ENCODE assay signal across 16 cellular contexts in genomic region chr14:76337619-76338545, GRCh38. TPM values are rescaled to one million over a fixed set of nuclear protein-coding genes. Genes with fewer than 3 reads are reported as not detected.
A peak's percentile ranks its signal among the peaks of the same experiment; 100 is the strongest.
DNase-seq lines count a peak whose midpoint lies in the region; ATAC-seq and TF ChIP-seq lines count a peak whose summit lies in the region.
"Had no signal": no experiment of that assay in that cellular context is flagged by ENCODE, and none has a peak within 500 bp of the region (broad histone marks: within the 10 kb centered on the region; RNA-seq: fewer than 3 reads in every experiment).

No MANE protein-coding gene starts in this region.

- DNase-seq in cardiac septum (ENCODE audit: low spot score) (peak; percentile 53), heart left ventricle (no peak), PC-9 (no peak), fibroblast of mammary gland (ENCODE audit: low read depth) (peak; percentile 12), NCI-H1105 (lab: John Stamatoyannopoulos, UW) (no peak), left colon (no peak)
- no peak for DNase-seq in activated T-cell treated with anti-CD3 and anti-CD28 coated beads, Interleukin-2, amount 50 U/mL, for 72 hours
- DNase-seq in NK-92 treated with Interleukin-12 subunit alpha and Interleukin-12 subunit beta, amount 100 ng/mL, for 24 hours (lab: John Stamatoyannopoulos, UW), result no peak
- DNase-seq: activated effector memory CD4-positive, alpha-beta T cell treated with Interleukin-2 at 50 U/mL for 16 hours; immature natural killer cell; midbrain; MV-4-11; NCI-H226; T-helper 17 cell had no signal

- H3K4me3 Mint-ChIP-seq in activated T-cell treated with anti-CD3 and anti-CD28 coated beads, Interleukin-2, amount 50 U/mL, for 72 hours, result no peak overlapping the region
- H3K4me3 Mint-ChIP-seq: immature natural killer cell, T-helper 17 cell had no signal

- H3K9me2 ChIP-seq in PC-9 (ENCODE audit: insufficient read depth), result no peaks in the 10 kb centered on the region

- H3K27ac Mint-ChIP-seq in activated T-cell treated with anti-CD3 and anti-CD28 coated beads, Interleukin-2, amount 50 U/mL, for 72 hours, result no peak overlapping the region
- H3K27ac Mint-ChIP-seq: immature natural killer cell, T-helper 17 cell had no signal

- POLR2A ChIA-PET in PC-9 (lab: Charles Lee; ENCODE audit: unreplicated experiment), result interaction anchor here (0.6 kb wide), 1 partner anchor 25 kb away, joined by 5 read pairs; no protein-coding TSS in a partner anchor

- H3K79me2 ChIP-seq in PC-9 (ENCODE audit: low read depth), result no peaks in the 10 kb centered on the region

- H3K4me1 ChIP-seq in heart left ventricle (no peaks in the 10 kb centered on the region), PC-9 (replicated peaks; ENCODE audit: insufficient read depth) (no peaks in the 10 kb centered on the region)
- H3K4me1 ChIP-seq: gastroesophageal sphincter had no signal

- BruUV-seq in PC-9 (replicated peaks; lab: Mats Ljungman, UMichigan), result no TSS peak

- peak overlapping the region; percentile 45 for H3K4me2 ChIP-seq in PC-9

- TF ChIP-seq POLR2A in heart left ventricle (IDR thresholded peaks at IDR 0.05), result no peak

- no peaks in the 10 kb centered on the region for H3K36me3 Mint-ChIP-seq in activated T-cell treated with anti-CD3 and anti-CD28 coated beads, Interleukin-2, amount 50 U/mL, for 72 hours (ENCODE audit: insufficient read depth in 2 of 2)
- H3K36me3 Mint-ChIP-seq: immature natural killer cell had no signal

- WGBS in heart left ventricle, 4 donors, result 63 to 69% (median 66%) methylated on average over 15 to 16 of the region's 16 CpGs

- peak overlapping the region in 2 of 12 donors; percentile 28 to 29 for H3K4me3 ChIP-seq in heart left ventricle
- H3K4me3 ChIP-seq in PC-9, result peak overlapping the region; percentile 24
- H3K4me3 ChIP-seq in fibroblast of mammary gland (ENCODE audit: control insufficient read depth, low read depth, low read length), result peak overlapping the region; percentile 12
- H3K4me3 ChIP-seq: gastroesophageal sphincter had no signal

- TF ChIP-seq CTCF in heart left ventricle (IDR thresholded peaks at IDR 0.05) (no peak), PC-9 (conservative IDR thresholded peaks at IDR 0.05) (no peak), fibroblast of mammary gland (conservative IDR thresholded peaks at IDR 0.05; ENCODE audit: control insufficient read depth, insufficient read depth, low read depth, low read length) (no peak)

- intact Hi-C loops in cardiac septum (cut with DNase I), result no loop called here
- intact Hi-C loops in heart left ventricle (cut with DNase I), result no loop called here
- intact Hi-C loops in PC-9 (cut with micrococcal nuclease; ENCODE audit: unreplicated experiment), result no loop called here
- intact Hi-C loops in left colon (cut with DNase I, micrococcal nuclease), result no loop called here

- no peaks in the 10 kb centered on the region for H3K4me1 Mint-ChIP-seq in activated T-cell treated with anti-CD3 and anti-CD28 coated beads, Interleukin-2, amount 50 U/mL, for 72 hours (ENCODE audit: low read depth)
- H3K4me1 Mint-ChIP-seq: immature natural killer cell had no signal

- no peaks in the 10 kb centered on the region; the same call in 1 of the 2 replicates for H4K20me1 ChIP-seq in PC-9 (ENCODE audit: insufficient read depth)

- no peaks in the 10 kb centered on the region for H3F3A ChIP-seq in PC-9 (ENCODE audit: insufficient read depth, low read depth)

- ATAC-seq in heart left ventricle (no peak), left colon (no peak)
- ATAC-seq in activated T-cell treated with anti-CD3 and anti-CD28 coated beads, Interleukin-2, amount 50 U/mL, for 72 hours (replicated peaks in 1 of 2), result no peak
- ATAC-seq: gastroesophageal sphincter, T-helper 17 cell had no signal

- H2AFZ ChIP-seq in PC-9, result peak overlapping the region; percentile 59

- H3K36me3 ChIP-seq in heart left ventricle, result no peaks in the 10 kb centered on the region
- no peaks in the 10 kb centered on the region for H3K36me3 ChIP-seq in PC-9 (ENCODE audit: low read depth)
- H3K36me3 ChIP-seq: gastroesophageal sphincter had no signal

- CTCF ChIA-PET in PC-9 (lab: Charles Lee), result no interaction called here

- peaks cover 10% of the 10 kb centered on the region for H3K27me3 Mint-ChIP-seq in activated T-cell treated with anti-CD3 and anti-CD28 coated beads, Interleukin-2, amount 50 U/mL, for 72 hours (ENCODE audit: low read depth)

- H3K27ac ChIP-seq in heart left ventricle (no peak overlapping the region), PC-9 (no peak overlapping the region)
- H3K27ac ChIP-seq: gastroesophageal sphincter had no signal

- H3K9me3 ChIP-seq in heart left ventricle, result no peaks in the 10 kb centered on the region
- no peaks in the 10 kb centered on the region for H3K9me3 ChIP-seq in PC-9 (ENCODE audit: insufficient read depth, low read depth)
- H3K9me3 ChIP-seq: gastroesophageal sphincter had no signal

- H3K27me3 ChIP-seq in heart left ventricle, result no peaks in the 10 kb centered on the region
- peaks cover 90% of the 10 kb centered on the region for H3K27me3 ChIP-seq in PC-9 (ENCODE audit: insufficient read depth, low read depth)

- peaks cover 0 to 2% of the 10 kb centered on the region in 2 donors for H3K9me3 Mint-ChIP-seq in activated T-cell treated with anti-CD3 and anti-CD28 coated beads, Interleukin-2, amount 50 U/mL, for 72 hours

RNA-seq across cellular contexts. Expression of gene ESRRB, which starts 38.1 kb away (rescaled TPM):
- total RNA-seq in cardiac septum (8.7 TPM), heart left ventricle (10 to 100 TPM in 2 of 9 donors, 1 to 10 TPM in 7; 4.1 to 16.9 (median 8.2) TPM), PC-9 (2021) (not detected in 2 replicates), left colon (under 1 TPM; 0.06 to 0.18 TPM)
- 1 to 10 TPM; 6.5 to 7.1 TPM for polyA plus RNA-seq in heart left ventricle
- under 1 TPM; 0.30 to 0.36 TPM for total RNA-seq in activated T-cell treated with anti-CD3 and anti-CD28 coated beads, Interleukin-2, amount 50 U/mL, for 72 hours
- total RNA-seq: omental fat pad had no signal
- polyA plus RNA-seq: immature natural killer cell had no signal

Comparison
In these comparisons a context has a peak if more than half of its experiments do, and no peak if none do; other contexts are left out.
1. DNase-seq: peak in cardiac septum (single experiment) and fibroblast of mammary gland (single experiment); none in heart left ventricle (0 of 5), PC-9 (0 of 2), activated T-cell treated with anti-CD3 and anti-CD28 coated beads, Interleukin-2, amount 50 U/mL, for 72 hours (0 of 2), NCI-H1105 (single experiment), left colon (0 of 2) and NK-92 treated with Interleukin-12 subunit alpha and Interleukin-12 subunit beta, amount 100 ng/mL, for 24 hours (single experiment).